In the genomic region with DNA sequence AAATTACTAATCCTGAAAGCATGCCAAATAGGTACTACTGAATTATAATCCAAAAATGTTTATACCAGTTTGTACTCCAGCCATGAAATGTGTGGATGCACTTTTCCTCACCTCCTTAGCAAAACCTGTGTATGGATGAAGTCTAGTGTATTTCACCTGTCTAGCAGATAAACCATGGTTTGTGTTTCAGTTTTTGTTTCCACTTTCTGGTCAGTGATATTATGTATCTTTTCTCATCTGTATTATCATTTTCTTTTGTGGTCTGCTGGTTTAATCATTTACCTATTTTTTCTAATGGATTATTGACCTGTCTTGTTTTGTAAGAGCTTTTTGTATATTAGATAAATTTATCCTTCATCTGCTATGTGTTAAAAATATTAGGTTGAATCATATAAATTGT, we compare ENCODE assay signal across 1 cellular context.
TF ChIP-seq lines count a peak whose summit lies in the region.

No MANE protein-coding gene starts in this region.

TF ChIP-seq in GM12878, 131 proteins besides CTCF, POLR2A, EP300 and RAD21:
- peak; percentile 82 for TF ChIP-seq ATF7 (IDR thresholded peaks at IDR 0.05; ENCODE audit: low read depth)
- no peak for TF ChIP-seq STAT3 (IDR thresholded peaks at IDR 0.05; ENCODE audit: low read depth, low read length)
- no peak for TF ChIP-seq CBX5 (IDR thresholded peaks at IDR 0.05; ENCODE audit: low read depth)
- peak; percentile 28; the same call in 1 of the 2 replicates for TF ChIP-seq RUNX3 (IDR thresholded peaks at IDR 0.05; ENCODE audit: low read length)
